In genomic region chr1:31699341-31699891, GRCh38 we compare ENCODE assay signal across 11 cellular contexts. TPM values are rescaled to one million over a fixed set of nuclear protein-coding genes. Genes with fewer than 3 reads are reported as not detected.
DNase-seq lines count a peak whose midpoint lies in the region; ATAC-seq and TF ChIP-seq lines count a peak whose summit lies in the region.
"Had no signal": no experiment of that assay in that cellular context is flagged by ENCODE, and none has a peak within 500 bp of the region (broad histone marks: within the 10 kb centered on the region; RNA-seq: fewer than 3 reads in every experiment).

No MANE protein-coding gene starts in this region.

- ATAC-seq in HG03045 (IDR thresholded peaks at IDR 0.05; ENCODE audit: unreplicated experiment) (no peak), HG02981 (IDR thresholded peaks at IDR 0.05; ENCODE audit: unreplicated experiment) (no peak)

- no peaks in the 10 kb centered on the region for H3K27me3 ChIP-seq in dorsolateral prefrontal cortex

- intact Hi-C loops in dorsolateral prefrontal cortex (cut with DNase I), result no loop called here

- CTCF ChIA-PET in RWPE1 (lab: Yijun Ruan, JAX), result interaction anchor here (0.7 kb wide), 1 partner anchor 251 kb away, joined by 3 read pairs; no protein-coding TSS in a partner anchor

- DNase-seq in activated naive CD4-positive, alpha-beta T cell treated with Interleukin-2 at 50 U/mL for 16 hours, result peak; percentile 16
- no peak for DNase-seq in activated naive CD4-positive, alpha-beta T cell (lab: John Stamatoyannopoulos, UW)
- DNase-seq in RWPE1 (ENCODE audit: low spot score) (no peak), dorsolateral prefrontal cortex (no peak), NCI-H1694 treated with DMSO at 0.1 percent for 48 hours (lab: John Stamatoyannopoulos, UW) (no peak)
- DNase-seq: hippocampal formation, NCI-H526 had no signal

- no peak overlapping the region for H3K4me3 ChIP-seq in dorsolateral prefrontal cortex
- H3K4me3 ChIP-seq: thoracic aorta had no signal

- H3K27ac ChIP-seq in RWPE1 (peak overlapping the region; percentile 99), dorsolateral prefrontal cortex (peak overlapping the region in 48 of 59 donors; percentile 12 to 97 (median 91)), temporal lobe (ENCODE audit: low read depth, low read length) (peak overlapping the region; percentile 90)

- POLR2A ChIA-PET in RWPE1 (lab: Yijun Ruan, JAX; ENCODE audit: low non-redundant PET), result no interaction called here

- no peak for TF ChIP-seq CTCF in RWPE1 (conservative IDR thresholded peaks at IDR 0.05; ENCODE audit: low read depth)
- TF ChIP-seq CTCF in dorsolateral prefrontal cortex (IDR thresholded peaks at IDR 0.05 in 54 of 56, conservative IDR thresholded peaks at IDR 0.05 in 2 of 56; ENCODE audit: low read depth in 1 of 56, partially characterized antibody in 56 of 56), result no peak

RNA-seq across cellular contexts. Expression of gene COL16A1, which starts 4.4 kb away (rescaled TPM):
- total RNA-seq in dorsolateral prefrontal cortex (100 to 1,000 TPM in 60 of 120 experiments, 10 to 100 TPM in 60; 24.6 to 285 (median 97.8) TPM), temporal lobe (10.3 TPM)

RNA-seq across cellular contexts. Expression of gene PEF1, which starts 54.7 kb away (rescaled TPM):
- total RNA-seq in dorsolateral prefrontal cortex, result 10 to 100 TPM; 41.8 to 80.3 (median 60.8) TPM
- total RNA-seq in temporal lobe, result 32.0 TPM
